In genomic region chr5:81854915-81855314, GRCh38 we compare ENCODE assay signal across 14 cellular contexts.
DNase-seq lines count a peak whose midpoint lies in the region; ATAC-seq, FAIRE-seq and TF ChIP-seq lines count a peak whose summit lies in the region.
"Had no signal": no experiment of that assay in that cellular context is flagged by ENCODE, and none has a peak within 500 bp of the region (broad histone marks: within the 10 kb centered on the region; RNA-seq: fewer than 3 reads in every experiment).

No MANE protein-coding gene starts in this region.

- no peak overlapping the region for H3K4me3 ChIP-seq in coronary artery
- H3K4me3 ChIP-seq in skeletal muscle tissue (ENCODE audit: low read length in 3 of 3) = no peak overlapping the region
- H3K4me3 ChIP-seq in pancreas = no peak overlapping the region
- H3K4me3 ChIP-seq: neural progenitor cell had no signal

- peaks cover 34 to 41% (median 35%) of the 10 kb centered on the region in 3 donors for H3K4me1 ChIP-seq in skeletal muscle tissue (ENCODE audit: control insufficient read depth in 3 of 3, insufficient read depth in 3 of 3, low read length in 3 of 3)
- H3K4me1 ChIP-seq in pancreas = peaks cover 12 to 36% (median 12%) of the 10 kb centered on the region in 3 donors

- DNase-seq in SIG-M5 treated with dmso at 0.1 percent for 504 hours (lab: John Stamatoyannopoulos, UW; ENCODE audit: unreplicated experiment) (peak; percentile 7), SIG-M5 (lab: John Stamatoyannopoulos, UW) (no peak), NCI-H1694 (lab: John Stamatoyannopoulos, UW) (peak; percentile 86), coronary artery (ENCODE audit: low spot score) (no peak), pancreas (no peak)
- no peak for DNase-seq in activated CD4-positive, CD25-positive, alpha-beta regulatory T cell treated with anti-CD3 and anti-CD28 coated beads, Interleukin-2, amount 50 U/mL, for 72 hours
- DNase-seq: activated B cell treated with CpG ODN at 0.5 μM for 24 hours, DMS53, left cardiac atrium had no signal

- H3K27me3 ChIP-seq in skeletal muscle tissue (ENCODE audit: control insufficient read depth in 3 of 3, insufficient read depth in 3 of 3, low read length in 3 of 3) = no peaks in the 10 kb centered on the region
- no peaks in the 10 kb centered on the region for H3K27me3 ChIP-seq in pancreas
- H3K27me3 ChIP-seq: neural progenitor cell had no signal

- no peaks in the 10 kb centered on the region for H3K36me3 ChIP-seq in skeletal muscle tissue (ENCODE audit: control insufficient read depth in 3 of 3, insufficient read depth in 3 of 3, low read length in 3 of 3)
- H3K36me3 ChIP-seq in pancreas = no peaks in the 10 kb centered on the region
- H3K36me3 ChIP-seq: neural progenitor cell had no signal

- no peak for FAIRE-seq in pancreas (lab: Jason Lieb, UNC)
- FAIRE-seq: H1, urothelium cell line had no signal

- peak overlapping the region in 1 of 3 donors; percentile 51 for H3K9ac ChIP-seq in skeletal muscle tissue (ENCODE audit: low read depth in 1 of 3, low read length in 3 of 3)
- H3K9ac ChIP-seq: neural progenitor cell had no signal

- ATAC-seq in pancreas = no peak
- ATAC-seq in HG02852 (IDR thresholded peaks at IDR 0.05; ENCODE audit: unreplicated experiment) = no peak
- ATAC-seq: left cardiac atrium had no signal

- TF ChIP-seq CTCF in coronary artery (IDR thresholded peaks at IDR 0.05) (no peak), pancreas (IDR thresholded peaks at IDR 0.05) (no peak)

- intact Hi-C loops in pancreas (cut with DNase I) = loop anchor here (5.0 to 10.0 kb wide), 4 partner anchors 98 to 340 kb away; no protein-coding TSS in a partner anchor

- H3K9me3 ChIP-seq in skeletal muscle tissue (ENCODE audit: control insufficient read depth in 3 of 3, low read length in 3 of 3) (no peaks in the 10 kb centered on the region), pancreas (no peaks in the 10 kb centered on the region)

- peak overlapping the region; percentile 56 to 58 for H3K27ac ChIP-seq in coronary artery
- peak overlapping the region; percentile 42 for H3K27ac ChIP-seq in skeletal muscle tissue (ENCODE audit: low read depth, low read length)
- H3K27ac ChIP-seq in pancreas = no peak overlapping the region
- H3K27ac ChIP-seq: neural progenitor cell had no signal

- 46 to 50% methylated on average over 3 of the region's 3 CpGs for WGBS in pancreas, 2 donors

Comparison
In these comparisons a context has a peak if more than half of its experiments do, and no peak if none do; other contexts are left out.
1. DNase-seq: peak in SIG-M5 treated with dmso at 0.1 percent for 504 hours (single experiment) and NCI-H1694 (single experiment); none in SIG-M5 (single experiment), coronary artery (single experiment), pancreas (0 of 6) and activated CD4-positive, CD25-positive, alpha-beta regulatory T cell treated with anti-CD3 and anti-CD28 coated beads, Interleukin-2, amount 50 U/mL, for 72 hours (single experiment).
2. H3K27ac ChIP-seq: peak in coronary artery (2 of 2) and skeletal muscle tissue (single experiment); none in pancreas (0 of 4).